1 cellular context compared by ENCODE assay signal in the genomic region with DNA sequence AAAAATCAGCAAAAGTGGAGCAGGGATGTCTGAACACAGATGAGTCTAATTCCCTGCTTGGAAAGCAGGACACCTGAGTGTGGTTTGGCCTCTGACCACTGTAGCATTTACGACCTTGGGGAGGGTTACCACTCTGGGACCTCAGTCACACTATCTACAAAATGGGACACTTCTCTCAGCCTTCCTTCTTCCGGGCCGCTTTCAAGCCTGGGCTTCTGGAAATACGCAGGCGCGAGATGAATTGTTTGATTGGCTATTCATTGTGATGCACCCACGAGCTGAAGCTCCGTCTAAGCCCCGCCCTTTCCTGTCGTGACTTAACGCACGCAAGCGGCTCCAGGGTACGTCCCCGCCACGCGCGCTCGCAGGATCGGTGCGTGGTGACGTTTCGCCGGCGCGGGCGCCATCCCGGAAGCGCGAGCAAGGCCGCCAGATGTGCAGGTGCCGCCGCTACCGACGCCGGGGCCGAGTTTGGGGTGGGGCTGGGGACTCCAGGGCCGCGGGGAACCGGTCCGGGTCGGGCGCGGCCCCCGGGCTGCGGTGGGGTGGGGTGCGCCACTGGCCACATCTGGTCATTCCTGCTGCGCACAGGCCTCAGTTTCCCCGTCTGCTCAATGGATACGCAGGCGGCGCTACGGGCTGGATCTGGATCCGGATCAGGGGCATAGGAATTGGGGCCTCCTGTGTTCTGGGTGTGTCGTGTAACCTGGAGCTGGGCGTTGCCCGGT.
TF ChIP-seq lines count a peak whose summit lies in the region.

Gene KXD1 (plus strand): TSS at position 397 of the 728 bp plus-strand sequence. CDS start 4,187 bp downstream, outside the sequence.

TF ChIP-seq in K562, 482 proteins besides CTCF, POLR2A, EP300 and RAD21 (continued from another document and continues in another):
- TF ChIP-seq RERE (CRISPR knock-in tag; IDR thresholded peaks at IDR 0.05; ENCODE audit: borderline replicate concordance) (no peak), PBX2 (CRISPR knock-in tag; IDR thresholded peaks at IDR 0.05; ENCODE audit: low read depth) (no peak), PBX2 (tag; conservative IDR thresholded peaks at IDR 0.05; ENCODE audit: low read depth) (no peak), ZNF57 (CRISPR knock-in tag; IDR thresholded peaks at IDR 0.05) (no peak), KLF13 (tag; IDR thresholded peaks at IDR 0.05; ENCODE audit: borderline replicate concordance, low read depth) (no peak), SUPT5H (IDR thresholded peaks at IDR 0.05) (peak; percentile 74), ZC3H4 (CRISPR knock-in tag; IDR thresholded peaks at IDR 0.05; ENCODE audit: borderline replicate concordance) (no peak; the same call in 1 of the 2 replicates), KDM5B (IDR thresholded peaks at IDR 0.05; ENCODE audit: insufficient replicate concordance, low read depth, low read length) (no peak), RCOR1 (IDR thresholded peaks at IDR 0.05; ENCODE audit: borderline replicate concordance in 1 of 2, low read depth in 2 of 2, low read length in 2 of 2) (peak; percentile 97 to 99), SRSF3 (IDR thresholded peaks at IDR 0.05; ENCODE audit: insufficient read depth, low read length) (no peak), POLR2AphosphoS2 (IDR thresholded peaks at IDR 0.05; ENCODE audit: low read length) (no peak), E2F3 (CRISPR knock-in tag; IDR thresholded peaks at IDR 0.05) (no peak), TCF3 (CRISPR knock-in tag; IDR thresholded peaks at IDR 0.05) (no peak; the same call in 1 of the 2 replicates), HCFC1 (IDR thresholded peaks at IDR 0.05; ENCODE audit: low read depth, low read length) (peak; percentile 46; the same call in 1 of the 2 replicates), NCOA1 (IDR thresholded peaks at IDR 0.05; ENCODE audit: low read depth) (0 out of 2 replicates have a peak, but pooled peaks have one; percentile 24), TOE1 (IDR thresholded peaks at IDR 0.05; ENCODE audit: borderline replicate concordance) (peak; percentile 49; the same call in 1 of the 2 replicates), TOE1 (CRISPR knock-in tag; IDR thresholded peaks at IDR 0.05; ENCODE audit: borderline replicate concordance, low read depth) (no peak), KLF1 (tag; IDR thresholded peaks at IDR 0.05) (no peak), RFX7 (CRISPR knock-in tag; IDR thresholded peaks at IDR 0.05) (no peak), HBP1 (CRISPR knock-in tag; IDR thresholded peaks at IDR 0.05) (no peak), ZNF780A (CRISPR knock-in tag; IDR thresholded peaks at IDR 0.05) (no peak), ZNF77 (CRISPR knock-in tag; IDR thresholded peaks at IDR 0.05) (no peak), PKNOX1 (IDR thresholded peaks at IDR 0.05) (peak; percentile 50; the same call in 1 of the 2 replicates), TEAD2 (tag; IDR thresholded peaks at IDR 0.05) (no peak), EHMT2 (IDR thresholded peaks at IDR 0.05) (no peak), ZNF518B (CRISPR knock-in tag; IDR thresholded peaks at IDR 0.05) (no peak), SRSF7 (optimal IDR thresholded peaks at IDR 0.05; ENCODE audit: low read depth, low read length) (no peak), SP2 (IDR thresholded peaks at IDR 0.05; ENCODE audit: extremely low read depth, low read depth, low read length, poor library complexity, severe bottlenecking) (no peak), FIP1L1 (IDR thresholded peaks at IDR 0.05; ENCODE audit: low read depth, low read length, poor library complexity, severe bottlenecking) (no peak), ELF1 (tag; IDR thresholded peaks at IDR 0.05) (peak; percentile 97), GTF2F1 (IDR thresholded peaks at IDR 0.05; ENCODE audit: low read depth, low read length) (no peak), ZNF785 (CRISPR knock-in tag; IDR thresholded peaks at IDR 0.05) (no peak), ZNF41 (CRISPR knock-in tag; conservative IDR thresholded peaks at IDR 0.05) (no peak)
- TF ChIP-seq, protein P1, sequence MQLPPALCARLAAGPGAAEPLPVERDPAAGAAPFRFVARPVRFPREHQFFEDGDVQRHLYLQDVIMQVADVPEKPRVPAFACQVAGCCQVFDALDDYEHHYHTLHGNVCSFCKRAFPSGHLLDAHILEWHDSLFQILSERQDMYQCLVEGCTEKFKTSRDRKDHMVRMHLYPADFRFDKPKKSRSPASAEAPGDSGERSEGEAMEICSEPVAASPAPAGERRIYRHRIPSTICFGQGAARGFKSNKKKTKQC (CRISPR knock-in tag; IDR thresholded peaks at IDR 0.05), result no peak; the same call in 1 of the 2 replicates
- TF ChIP-seq, protein P2, sequence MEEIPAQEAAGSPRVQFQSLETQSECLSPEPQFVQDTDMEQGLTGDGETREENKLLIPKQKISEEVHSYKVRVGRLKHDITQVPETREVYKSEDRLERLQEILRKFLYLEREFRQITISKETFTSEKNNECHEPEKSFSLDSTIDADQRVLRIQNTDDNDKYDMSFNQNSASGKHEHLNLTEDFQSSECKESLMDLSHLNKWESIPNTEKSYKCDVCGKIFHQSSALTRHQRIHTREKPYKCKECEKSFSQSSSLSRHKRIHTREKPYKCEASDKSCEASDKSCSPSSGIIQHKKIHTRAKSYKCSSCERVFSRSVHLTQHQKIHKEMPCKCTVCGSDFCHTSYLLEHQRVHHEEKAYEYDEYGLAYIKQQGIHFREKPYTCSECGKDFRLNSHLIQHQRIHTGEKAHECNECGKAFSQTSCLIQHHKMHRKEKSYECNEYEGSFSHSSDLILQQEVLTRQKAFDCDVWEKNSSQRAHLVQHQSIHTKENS (CRISPR knock-in tag; IDR thresholded peaks at IDR 0.05), result no peak
- TF ChIP-seq, protein P3, sequence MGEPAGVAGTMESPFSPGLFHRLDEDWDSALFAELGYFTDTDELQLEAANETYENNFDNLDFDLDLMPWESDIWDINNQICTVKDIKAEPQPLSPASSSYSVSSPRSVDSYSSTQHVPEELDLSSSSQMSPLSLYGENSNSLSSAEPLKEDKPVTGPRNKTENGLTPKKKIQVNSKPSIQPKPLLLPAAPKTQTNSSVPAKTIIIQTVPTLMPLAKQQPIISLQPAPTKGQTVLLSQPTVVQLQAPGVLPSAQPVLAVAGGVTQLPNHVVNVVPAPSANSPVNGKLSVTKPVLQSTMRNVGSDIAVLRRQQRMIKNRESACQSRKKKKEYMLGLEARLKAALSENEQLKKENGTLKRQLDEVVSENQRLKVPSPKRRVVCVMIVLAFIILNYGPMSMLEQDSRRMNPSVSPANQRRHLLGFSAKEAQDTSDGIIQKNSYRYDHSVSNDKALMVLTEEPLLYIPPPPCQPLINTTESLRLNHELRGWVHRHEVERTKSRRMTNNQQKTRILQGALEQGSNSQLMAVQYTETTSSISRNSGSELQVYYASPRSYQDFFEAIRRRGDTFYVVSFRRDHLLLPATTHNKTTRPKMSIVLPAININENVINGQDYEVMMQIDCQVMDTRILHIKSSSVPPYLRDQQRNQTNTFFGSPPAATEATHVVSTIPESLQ (CRISPR knock-in tag; IDR thresholded peaks at IDR 0.05), result no peak
